ENCODE assay signal across 14 cellular contexts in genomic region chr5:68950111-68950510, GRCh38.
DNase-seq lines count a peak whose midpoint lies in the region; ATAC-seq and TF ChIP-seq lines count a peak whose summit lies in the region.
"Had no signal": no experiment of that assay in that cellular context is flagged by ENCODE, and none has a peak within 500 bp of the region (broad histone marks: within the 10 kb centered on the region; RNA-seq: fewer than 3 reads in every experiment).

No MANE protein-coding gene starts in this region.

- intact Hi-C loops in breast epithelium (cut with DNase I; ENCODE audit: low total_unique reads): no loop called here
- intact Hi-C loops in left lung (cut with DNase I): no loop called here
- intact Hi-C loops in upper lobe of right lung (cut with DNase I): no loop called here

- no peak for TF ChIP-seq POLR2A in breast epithelium (IDR thresholded peaks at IDR 0.05)

- H3K27me3 ChIP-seq in breast epithelium (no peaks in the 10 kb centered on the region), left lung (no peaks in the 10 kb centered on the region), upper lobe of right lung (no peaks in the 10 kb centered on the region)

- DNase-seq in NCI-H1417 (lab: John Stamatoyannopoulos, UW) (peak in 2 of 3 experiments; percentile 12 to 40), NCI-H1417 treated with DMSO at 0.1 percent for 48 hours (lab: John Stamatoyannopoulos, UW) (no peak), breast epithelium (ENCODE audit: low spot score in 2 of 2) (peak in 1 of 2 donors; percentile 84), left lung (no peak), upper lobe of right lung (no peak), AG20443 (ENCODE audit: low spot score) (no peak)
- no peak for DNase-seq in activated effector memory CD4-positive, alpha-beta T cell treated with Interleukin-2 at 50 U/mL for 16 hours
- DNase-seq: 8988T; cortex of kidney; HCEC 1CT; NCI-H524 treated with DMSO at 0.1 percent for 48 hours; stimulated activated naive CD4-positive, alpha-beta T cell had no signal

- no peak for TF ChIP-seq CTCF in breast epithelium (IDR thresholded peaks at IDR 0.05)
- no peak for TF ChIP-seq CTCF in left lung (IDR thresholded peaks at IDR 0.05)
- TF ChIP-seq CTCF in upper lobe of right lung (IDR thresholded peaks at IDR 0.05): no peak

- H3K4me1 ChIP-seq in breast epithelium (peaks cover 0 to 17% of the 10 kb centered on the region in 2 donors), left lung (peaks cover 0 to 4% of the 10 kb centered on the region in 2 donors), upper lobe of right lung (no peaks in the 10 kb centered on the region)

- H3K36me3 ChIP-seq in breast epithelium (no peaks in the 10 kb centered on the region), left lung (no peaks in the 10 kb centered on the region), upper lobe of right lung (no peaks in the 10 kb centered on the region)
- H3K36me3 ChIP-seq: neutrophil had no signal

- H3K27ac ChIP-seq in breast epithelium (peak overlapping the region; percentile 74 to 77), left lung (no peak overlapping the region), upper lobe of right lung (no peak overlapping the region)
- H3K27ac ChIP-seq: neutrophil had no signal

- peak; percentile 38 for ATAC-seq in left lung
- peak; percentile 65 for ATAC-seq in upper lobe of right lung
- ATAC-seq in GM21723 (IDR thresholded peaks at IDR 0.05; ENCODE audit: unreplicated experiment): no peak

- H3K4me3 ChIP-seq in breast epithelium (no peak overlapping the region), left lung (no peak overlapping the region), upper lobe of right lung (no peak overlapping the region)

- H3K9me3 ChIP-seq in breast epithelium (no peaks in the 10 kb centered on the region), left lung (no peaks in the 10 kb centered on the region), upper lobe of right lung (no peaks in the 10 kb centered on the region)
- H3K9me3 ChIP-seq: neutrophil had no signal

Comparison
In these comparisons a context has a peak if more than half of its experiments do, and no peak if none do; other contexts are left out.
1. DNase-seq: peak in NCI-H1417 (2 of 3); none in NCI-H1417 treated with DMSO at 0.1 percent for 48 hours (single experiment), left lung (0 of 2), upper lobe of right lung (single experiment), AG20443 (single experiment) and activated effector memory CD4-positive, alpha-beta T cell treated with Interleukin-2 at 50 U/mL for 16 hours (single experiment).
2. H3K27ac ChIP-seq: peak in breast epithelium (2 of 2); none in left lung (0 of 2) and upper lobe of right lung (single experiment).